Comparison of ENCODE assay signal across 13 cellular contexts in the genomic region with DNA sequence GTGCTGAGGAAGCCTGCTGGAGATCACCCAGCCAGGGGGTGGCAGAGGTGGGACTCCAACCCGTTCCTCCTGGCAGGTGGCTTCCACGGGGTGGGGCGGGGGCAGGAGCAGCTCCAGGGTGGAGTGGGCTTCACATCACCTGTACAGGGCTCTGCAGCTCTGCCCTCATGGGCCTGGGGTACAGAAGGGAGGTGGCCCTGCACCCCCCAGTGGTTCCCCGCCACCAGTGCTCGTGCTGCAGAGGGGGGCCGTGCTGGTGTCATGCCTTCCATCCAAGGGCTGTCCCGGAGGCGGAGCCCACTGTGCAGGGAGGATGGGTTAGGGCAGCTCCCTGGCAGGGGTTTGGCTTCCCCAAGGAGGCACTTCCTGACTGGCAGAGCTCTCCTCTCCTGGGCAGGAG.
"Had no signal": no experiment of that assay in that cellular context is flagged by ENCODE, and none has a peak within 500 bp of the region (broad histone marks: within the 10 kb centered on the region; RNA-seq: fewer than 3 reads in every experiment).

No MANE protein-coding gene starts in this region.

- H3K9me3 ChIP-seq: ovary had no signal

- H3K4me3 ChIP-seq: dorsolateral prefrontal cortex, hepatocyte, ovary had no signal

- H3K36me3 ChIP-seq: ovary had no signal

- ATAC-seq: activated naive CD8-positive, alpha-beta T cell treated with anti-CD3 and anti-CD28 coated beads, Interleukin-2, amount 50 U/mL, for 24 hours; activated T-cell treated with anti-CD3 and anti-CD28 coated beads, Interleukin-2, amount 50 U/mL, for 72 hours; stimulated activated memory B cell treated with anti-CD40 and anti-IgM and Interleukin-4, amounts not matched to agents 10 μg/mL and 1 μg/mL and 100 μg/mL, for 72 hours had no signal

- DNase-seq: activated CD4-positive, alpha-beta T cell treated with anti-CD3 and anti-CD28 coated beads, Interleukin-2, amount 10 ng/mL, durations not matched to agents 24 days and 14 days; activated CD4-positive, CD25-positive, alpha-beta regulatory T cell; activated CD8-positive, alpha-beta memory T cell treated with anti-CD3 and anti-CD28 coated beads, Interleukin-2, amount 50 U/mL, for 48 hours; activated gamma-delta T cell treated with Interleukin-2 at 50 U/mL for 16 hours; activated naive CD8-positive, alpha-beta T cell treated with anti-CD3 and anti-CD28 coated beads, Interleukin-2, amount 50 U/mL, for 24 hours; activated T-cell treated with anti-CD3 and anti-CD28 coated beads, Interleukin-2, amount 50 U/mL, for 72 hours; dorsolateral prefrontal cortex; erythroblast; stimulated activated CD4-positive, alpha-beta T cell treated with anti-CD3 and anti-CD28 coated beads, Interleukin-2, amount 100 ng/mL, for 48 hours; SW 1271 had no signal

- H3K27me3 ChIP-seq: hepatocyte, ovary had no signal

- H3K27ac ChIP-seq: dorsolateral prefrontal cortex, hepatocyte, ovary had no signal
